Comparison of ENCODE assay signal across 11 cellular contexts in genomic region chr14:90660865-90661570, GRCh38.
A peak's percentile ranks its signal among the peaks of the same experiment; 100 is the strongest.
DNase-seq lines count a peak whose midpoint lies in the region; ATAC-seq lines count a peak whose summit lies in the region.
"Had no signal": no experiment of that assay in that cellular context is flagged by ENCODE, and none has a peak within 500 bp of the region (broad histone marks: within the 10 kb centered on the region; RNA-seq: fewer than 3 reads in every experiment).

No MANE protein-coding gene starts in this region.

- peak overlapping the region; percentile 10 for H3K27ac Mint-ChIP-seq in dendritic cell treated with granulocyte-macrophage colony-stimulating factor and Interleukin-4, amounts not matched to agents 40 ng/mL and 50 ng/mL, for 4 days
- H3K27ac Mint-ChIP-seq: activated CD4-positive, alpha-beta memory T cell treated with anti-CD3 and anti-CD28 coated beads for 36 hours had no signal

- H3K9me3 Mint-ChIP-seq in dendritic cell treated with granulocyte-macrophage colony-stimulating factor and Interleukin-4, amounts not matched to agents 40 ng/mL and 50 ng/mL, for 4 days: no peaks in the 10 kb centered on the region
- H3K9me3 Mint-ChIP-seq: activated CD4-positive, alpha-beta memory T cell treated with anti-CD3 and anti-CD28 coated beads for 36 hours had no signal

- H3K4me1 Mint-ChIP-seq in dendritic cell treated with granulocyte-macrophage colony-stimulating factor and Interleukin-4, amounts not matched to agents 40 ng/mL and 50 ng/mL, for 4 days (ENCODE audit: low read depth): peaks cover 39% of the 10 kb centered on the region

- H3K27me3 Mint-ChIP-seq in dendritic cell treated with granulocyte-macrophage colony-stimulating factor and Interleukin-4, amounts not matched to agents 40 ng/mL and 50 ng/mL, for 4 days: peaks cover 8% of the 10 kb centered on the region

- in situ Hi-C loops in ACHN (cut with HindIII; ENCODE audit: low pct_ligation_motif_present, low pct_unique_long_range_greater_than_20kb, low sequenced_read_pairs): no loop called here

- intact Hi-C loops in dendritic cell treated with granulocyte-macrophage colony-stimulating factor and Interleukin-4, amounts not matched to agents 40 ng/mL and 50 ng/mL, for 4 days (cut with micrococcal nuclease): no loop called here

- DNase-seq in DMS153 (lab: John Stamatoyannopoulos, UW) (peak; percentile 77), MV-4-11 (lab: John Stamatoyannopoulos, UW) (peak; percentile 52), mucosa of gallbladder (ENCODE audit: low spot score) (peak; percentile 53), HuH-7.5 (ENCODE audit: low spot score) (no peak), ACHN (no peak)
- DNase-seq: activated CD4-positive, alpha-beta memory T cell treated with anti-CD3 and anti-CD28 coated beads for 36 hours; activated naive CD4-positive, alpha-beta T cell; NCI-H1105 had no signal

- no peak overlapping the region for H3K4me3 Mint-ChIP-seq in dendritic cell treated with granulocyte-macrophage colony-stimulating factor and Interleukin-4, amounts not matched to agents 40 ng/mL and 50 ng/mL, for 4 days
- H3K4me3 Mint-ChIP-seq: activated CD4-positive, alpha-beta memory T cell treated with anti-CD3 and anti-CD28 coated beads for 36 hours had no signal

- ATAC-seq in GM19467 (IDR thresholded peaks at IDR 0.05; ENCODE audit: unreplicated experiment): no peak
- ATAC-seq in GM18502 (IDR thresholded peaks at IDR 0.05; ENCODE audit: poor library complexity, unreplicated experiment): no peak

- H3K36me3 Mint-ChIP-seq in dendritic cell treated with granulocyte-macrophage colony-stimulating factor and Interleukin-4, amounts not matched to agents 40 ng/mL and 50 ng/mL, for 4 days (ENCODE audit: low read depth): peaks cover 18% of the 10 kb centered on the region
- H3K36me3 Mint-ChIP-seq: activated CD4-positive, alpha-beta memory T cell treated with anti-CD3 and anti-CD28 coated beads for 36 hours had no signal

Comparison
In these comparisons a context has a peak if more than half of its experiments do, and no peak if none do; other contexts are left out.
1. DNase-seq: peak in DMS153 (single experiment), MV-4-11 (single experiment) and mucosa of gallbladder (single experiment); none in HuH-7.5 (single experiment) and ACHN (single experiment).